Comparison of ENCODE assay signal across 8 cellular contexts in genomic region chr16:3457434-3458252, GRCh38. TPM values are rescaled to one million over a fixed set of nuclear protein-coding genes. Genes with fewer than 3 reads are reported as not detected.
DNase-seq lines count a peak whose midpoint lies in the region; ATAC-seq, FAIRE-seq and TF ChIP-seq lines count a peak whose summit lies in the region.

No MANE protein-coding gene starts in this region.

- H3K4me3 ChIP-seq in heart right ventricle (peak overlapping the region; percentile 65 to 95 (median 83)), upper lobe of right lung (peak overlapping the region; percentile 86)

- H3K9me3 ChIP-seq in heart right ventricle (no peaks in the 10 kb centered on the region), upper lobe of right lung (no peaks in the 10 kb centered on the region)

- no peaks in the 10 kb centered on the region for H3K36me3 Mint-ChIP-seq in progenitor cell of endocrine pancreas (ENCODE audit: insufficient read depth)

- H3K4me3 Mint-ChIP-seq in progenitor cell of endocrine pancreas (ENCODE audit: low read depth), result peak overlapping the region; percentile 70

- peaks cover 32% of the 10 kb centered on the region for H3K4me1 Mint-ChIP-seq in progenitor cell of endocrine pancreas (ENCODE audit: low read depth)

- no peaks in the 10 kb centered on the region for H3K9me3 Mint-ChIP-seq in progenitor cell of endocrine pancreas (ENCODE audit: low read depth)

- peak; percentile 87 for ATAC-seq in HG02759 (IDR thresholded peaks at IDR 0.05; ENCODE audit: unreplicated experiment)
- ATAC-seq in heart right ventricle, result peak; percentile 86 to 96 (median 94)
- peak; percentile 98 for ATAC-seq in upper lobe of right lung

- H3K36me3 ChIP-seq in heart right ventricle, result peaks cover 0 to 1% (median 0%) of the 10 kb centered on the region in 9 donors
- no peaks in the 10 kb centered on the region for H3K36me3 ChIP-seq in upper lobe of right lung

- WGBS in adipose tissue, 3 donors, result 1% methylated on average over 62 to 83 of the region's 83 CpGs
- 1% methylated on average over 68 to 83 of the region's 83 CpGs for WGBS in heart right ventricle, 2 donors

- intact Hi-C loops in heart right ventricle (cut with DNase I) (loop anchor here in 5 of 10 donors (1.0 to 10.0 kb wide), 9 partner anchors 45 to 303 kb away; partner anchors contain the start of genes ZNF174 (in 3 of the 5), ZSCAN32 (in 3 of the 5), CLUAP1 (in 2 of the 5) and TIGD7 (in 2 of the 5)), upper lobe of right lung (cut with DNase I) (no loop called here)

- H3K4me1 ChIP-seq in heart right ventricle (peaks cover 41 to 70% (median 56%) of the 10 kb centered on the region in 9 donors), upper lobe of right lung (peaks cover 43% of the 10 kb centered on the region)

- TF ChIP-seq POLR2A in GM12892 (IDR thresholded peaks at IDR 0.05; ENCODE audit: low read depth, low read length), result peak; percentile 90

- H3K27ac ChIP-seq in adipose tissue (ENCODE audit: low read depth, low read length) (peak overlapping the region; percentile 91), heart right ventricle (peak overlapping the region; percentile 92 to 99 (median 98)), upper lobe of right lung (peak overlapping the region; percentile 99)

- H3K27me3 Mint-ChIP-seq in progenitor cell of endocrine pancreas, result no peaks in the 10 kb centered on the region

- peak overlapping the region; percentile 97 for H3K27ac Mint-ChIP-seq in progenitor cell of endocrine pancreas

- peak in 8 of 9 donors; percentile 39 to 71 (median 59) for TF ChIP-seq CTCF in heart right ventricle (IDR thresholded peaks at IDR 0.05)
- peak; percentile 52 for TF ChIP-seq CTCF in progenitor cell of endocrine pancreas (IDR thresholded peaks at IDR 0.05; ENCODE audit: unreplicated experiment)
- peak; percentile 42 for TF ChIP-seq CTCF in upper lobe of right lung (IDR thresholded peaks at IDR 0.05)

- DNase-seq in GM12892 (ENCODE audit: insufficient read length) (peak; percentile 99), NCI-H1105 treated with DMSO at 0.1 percent for 48 hours (lab: John Stamatoyannopoulos, UW) (peak; percentile 67), SW480 (ENCODE audit: low spot score) (peak; percentile 87), heart right ventricle (peak; percentile 87 to 91), progenitor cell of endocrine pancreas (ENCODE audit: low spot score, unreplicated experiment) (peak; percentile 87), upper lobe of right lung (peak; percentile 96)

- H3K27me3 ChIP-seq in heart right ventricle, result no peaks in the 10 kb centered on the region
- no peaks in the 10 kb centered on the region for H3K27me3 ChIP-seq in upper lobe of right lung

- FAIRE-seq in GM12892 (lab: Jason Lieb, UNC), result peak; percentile 93

RNA-seq across cellular contexts. Expression of gene NAA60, which starts 14.2 kb away (rescaled TPM):
- 16.8 TPM for polyA plus RNA-seq in GM12892 (2012; ENCODE audit: missing spikeins)
- 10 to 100 TPM; 25.0 to 32.4 (median 25.9) TPM for polyA plus RNA-seq in adipose tissue
- 10 to 100 TPM; 32.1 to 57.5 (median 37.7) TPM for total RNA-seq in heart right ventricle
- 10 to 100 TPM; 33.5 to 41.6 TPM for polyA plus RNA-seq in heart right ventricle
- total RNA-seq in progenitor cell of endocrine pancreas, result 66.8 and 71.3 TPM in 2 replicates
- 56.2 TPM for total RNA-seq in upper lobe of right lung

RNA-seq across cellular contexts. Expression of gene ZNF597, which starts 14.3 kb away (rescaled TPM):
- polyA plus RNA-seq in GM12892 (2012; ENCODE audit: missing spikeins), result 2.0 TPM
- polyA plus RNA-seq in adipose tissue (1 to 10 TPM in 2 of 3 donors, under 1 TPM in 1; 0.58 to 1.5 (median 1.0) TPM), heart right ventricle (under 1 TPM; 0.73 to 0.86 TPM)
- total RNA-seq in heart right ventricle (1 to 10 TPM; 1.1 to 2.4 (median 1.8) TPM), progenitor cell of endocrine pancreas (2.0 and 2.2 TPM in 2 replicates), upper lobe of right lung (5.1 TPM)

RNA-seq across cellular contexts. Expression of gene C16orf90, which starts 37.6 kb away (rescaled TPM):
- not detected for polyA plus RNA-seq in GM12892 (2012; ENCODE audit: missing spikeins)
- polyA plus RNA-seq in adipose tissue, result not detected
- total RNA-seq in heart right ventricle, result not detected
- polyA plus RNA-seq in heart right ventricle, result not detected
- total RNA-seq in progenitor cell of endocrine pancreas, result not detected in 2 replicates
- total RNA-seq in upper lobe of right lung, result not detected

RNA-seq across cellular contexts. Expression of gene CLUAP1, which starts 43.2 kb away (rescaled TPM):
- polyA plus RNA-seq in GM12892 (2012; ENCODE audit: missing spikeins), result 7.2 TPM
- polyA plus RNA-seq in adipose tissue (10 to 100 TPM in 1 of 3 donors, 1 to 10 TPM in 2; 8.5 to 16.5 (median 9.3) TPM), heart right ventricle (10 to 100 TPM in 1 of 2 donors, 1 to 10 TPM in 1; 5.0 to 14.3 TPM)
- total RNA-seq in heart right ventricle (10 to 100 TPM; 12.4 to 28.2 (median 17.4) TPM), progenitor cell of endocrine pancreas (38.7 and 42.4 TPM in 2 replicates), upper lobe of right lung (23.3 TPM)

RNA-seq across cellular contexts. Expression of gene ZNF174, which starts 56.6 kb away (rescaled TPM):
- 7.5 TPM for polyA plus RNA-seq in GM12892 (2012; ENCODE audit: missing spikeins)
- polyA plus RNA-seq in adipose tissue (1 to 10 TPM; 3.4 to 4.7 (median 4.3) TPM), heart right ventricle (1 to 10 TPM; 6.5 to 6.7 TPM)
- total RNA-seq in heart right ventricle (10 to 100 TPM in 4 of 10 donors, 1 to 10 TPM in 6; 7.0 to 14.4 (median 9.9) TPM), progenitor cell of endocrine pancreas (13.5 and 13.6 TPM in 2 replicates), upper lobe of right lung (7.7 TPM)

Comparison
In these comparisons a context has a peak if more than half of its experiments do, and no peak if none do; other contexts are left out.
1. Peak in every context shown above with its lines: DNase-seq, ATAC-seq, H3K4me3 ChIP-seq and H3K27ac ChIP-seq.